ENCODE assay signal across 27 cellular contexts in the genomic region with DNA sequence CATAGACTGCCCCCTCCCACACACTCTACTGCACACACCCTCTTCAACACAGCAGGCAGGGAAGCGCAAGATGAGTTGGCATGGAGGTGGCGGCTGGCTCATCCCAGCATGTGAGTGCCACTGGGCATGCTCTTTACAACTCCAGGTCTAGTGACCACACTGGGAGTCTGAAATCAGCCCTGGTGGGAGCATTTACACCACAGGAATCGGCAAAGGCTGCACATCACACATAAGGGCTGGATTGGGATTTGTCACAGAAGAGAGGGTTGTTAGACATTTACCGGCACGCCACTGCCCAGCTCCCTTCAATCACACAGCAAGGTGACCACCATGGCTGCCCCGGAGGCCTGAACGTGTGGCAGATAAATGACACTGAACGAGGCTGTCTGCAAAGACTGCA.
"Had no signal": no experiment of that assay in that cellular context is flagged by ENCODE, and none has a peak within 500 bp of the region (broad histone marks: within the 10 kb centered on the region; RNA-seq: fewer than 3 reads in every experiment).

No MANE protein-coding gene starts in this region.

- H3K4me3 Mint-ChIP-seq: naive thymus-derived CD4-positive, alpha-beta T cell; natural killer cell; nephron; neural crest cell; stimulated activated effector memory CD8-positive, alpha-beta T cell treated with anti-CD3 and anti-CD28 coated beads, Interleukin-12 subunit alpha, Interleukin-12 subunit beta, amount 100 ng/mL, for 72 hours; stimulated activated naive B cell treated with anti-CD40 and anti-IgM and Interleukin-4, amounts not matched to agents 10 μg/mL and 1 μg/mL and 100 μg/mL, for 72 hours; stimulated activated naive CD8-positive, alpha-beta T cell treated with anti-CD3 and anti-CD28 coated beads, Interleukin-15, Interleukin-2, amounts not matched to agents 100 ng/mL and 50 ng/mL, for 24 hours had no signal

- H3K9me3 Mint-ChIP-seq: naive thymus-derived CD4-positive, alpha-beta T cell; natural killer cell; nephron; neural crest cell; stimulated activated effector memory CD8-positive, alpha-beta T cell treated with anti-CD3 and anti-CD28 coated beads, Interleukin-12 subunit alpha, Interleukin-12 subunit beta, amount 100 ng/mL, for 72 hours; stimulated activated naive B cell treated with anti-CD40 and anti-IgM and Interleukin-4, amounts not matched to agents 10 μg/mL and 1 μg/mL and 100 μg/mL, for 72 hours; stimulated activated naive CD8-positive, alpha-beta T cell treated with anti-CD3 and anti-CD28 coated beads, Interleukin-15, Interleukin-2, amounts not matched to agents 100 ng/mL and 50 ng/mL, for 24 hours had no signal

- H3K36me3 ChIP-seq: neutrophil, pancreas, right lobe of liver, stomach, thoracic aorta, thyroid gland, tibial nerve, upper lobe of left lung, vagina had no signal

- ATAC-seq: naive thymus-derived CD4-positive, alpha-beta T cell; natural killer cell; pancreas; psoas muscle; right cardiac atrium; right lobe of liver; stimulated activated effector memory CD8-positive, alpha-beta T cell treated with anti-CD3 and anti-CD28 coated beads, Interleukin-12 subunit alpha, Interleukin-12 subunit beta, amount 100 ng/mL, for 72 hours; stimulated activated naive B cell treated with anti-CD40 and anti-IgM and Interleukin-4, amounts not matched to agents 10 μg/mL and 1 μg/mL and 100 μg/mL, for 72 hours had no signal

- H3K4me1 ChIP-seq: pancreas, psoas muscle, right lobe of liver, thyroid gland, tibial nerve, upper lobe of left lung, vagina had no signal

- H3K9me3 ChIP-seq: neutrophil, pancreas, psoas muscle, right lobe of liver, sigmoid colon, stomach, thoracic aorta, thyroid gland, upper lobe of left lung, vagina had no signal

- H3K4me1 Mint-ChIP-seq: naive thymus-derived CD4-positive, alpha-beta T cell; natural killer cell; nephron; neural crest cell; stimulated activated effector memory CD8-positive, alpha-beta T cell treated with anti-CD3 and anti-CD28 coated beads, Interleukin-12 subunit alpha, Interleukin-12 subunit beta, amount 100 ng/mL, for 72 hours; stimulated activated naive B cell treated with anti-CD40 and anti-IgM and Interleukin-4, amounts not matched to agents 10 μg/mL and 1 μg/mL and 100 μg/mL, for 72 hours had no signal

- DNase-seq: naive thymus-derived CD4-positive, alpha-beta T cell; natural killer cell; nucleus accumbens; pancreas; psoas muscle; right cardiac atrium; right lobe of liver; sigmoid colon; small intestine; stimulated activated CD4-positive, alpha-beta T cell treated with anti-CD3 and anti-CD28 coated beads, Interleukin-15, amount 100 ng/mL, for 24 hours; stimulated activated CD4-positive, alpha-beta T cell treated with anti-CD3 and anti-CD28 coated beads, Interleukin-2, amount 100 ng/mL, for 24 hours; stimulated activated CD4-positive, alpha-beta T cell treated with anti-CD3 and anti-CD28 coated beads, Interleukin-2, amount 100 ng/mL, for 48 hours; stimulated activated CD4-positive, alpha-beta T cell treated with anti-CD3 and anti-CD28 coated beads, Interleukin-4, amount 100 ng/mL, for 24 hours; stimulated activated naive B cell treated with anti-CD40 and anti-IgM and Interleukin-4, amounts not matched to agents 10 μg/mL and 1 μg/mL and 100 μg/mL, for 72 hours; stimulated activated naive CD4-positive, alpha-beta T cell treated with Interleukin-2 at 50 U/mL for 16 hours; stomach; thyroid gland; trophoblast cell had no signal

- H3K27ac Mint-ChIP-seq: naive thymus-derived CD4-positive, alpha-beta T cell; natural killer cell; nephron; stimulated activated effector memory CD8-positive, alpha-beta T cell treated with anti-CD3 and anti-CD28 coated beads, Interleukin-12 subunit alpha, Interleukin-12 subunit beta, amount 100 ng/mL, for 72 hours; stimulated activated naive B cell treated with anti-CD40 and anti-IgM and Interleukin-4, amounts not matched to agents 10 μg/mL and 1 μg/mL and 100 μg/mL, for 72 hours; stimulated activated naive CD8-positive, alpha-beta T cell treated with anti-CD3 and anti-CD28 coated beads, Interleukin-15, Interleukin-2, amounts not matched to agents 100 ng/mL and 50 ng/mL, for 24 hours had no signal

- H3K4me3 ChIP-seq: pancreas, psoas muscle, right lobe of liver, sigmoid colon, stomach, thoracic aorta, thyroid gland, tibial nerve, upper lobe of left lung, vagina had no signal

- H3K27me3 ChIP-seq: right lobe of liver, sigmoid colon, thyroid gland, vagina had no signal

- H3K27ac ChIP-seq: neutrophil, pancreas, psoas muscle, right lobe of liver, sigmoid colon, stomach, thoracic aorta, thyroid gland, tibial nerve, upper lobe of left lung, vagina had no signal

- H3K36me3 Mint-ChIP-seq: naive thymus-derived CD4-positive, alpha-beta T cell; natural killer cell; stimulated activated effector memory CD8-positive, alpha-beta T cell treated with anti-CD3 and anti-CD28 coated beads, Interleukin-12 subunit alpha, Interleukin-12 subunit beta, amount 100 ng/mL, for 72 hours; stimulated activated naive B cell treated with anti-CD40 and anti-IgM and Interleukin-4, amounts not matched to agents 10 μg/mL and 1 μg/mL and 100 μg/mL, for 72 hours had no signal
